In the genomic region with DNA sequence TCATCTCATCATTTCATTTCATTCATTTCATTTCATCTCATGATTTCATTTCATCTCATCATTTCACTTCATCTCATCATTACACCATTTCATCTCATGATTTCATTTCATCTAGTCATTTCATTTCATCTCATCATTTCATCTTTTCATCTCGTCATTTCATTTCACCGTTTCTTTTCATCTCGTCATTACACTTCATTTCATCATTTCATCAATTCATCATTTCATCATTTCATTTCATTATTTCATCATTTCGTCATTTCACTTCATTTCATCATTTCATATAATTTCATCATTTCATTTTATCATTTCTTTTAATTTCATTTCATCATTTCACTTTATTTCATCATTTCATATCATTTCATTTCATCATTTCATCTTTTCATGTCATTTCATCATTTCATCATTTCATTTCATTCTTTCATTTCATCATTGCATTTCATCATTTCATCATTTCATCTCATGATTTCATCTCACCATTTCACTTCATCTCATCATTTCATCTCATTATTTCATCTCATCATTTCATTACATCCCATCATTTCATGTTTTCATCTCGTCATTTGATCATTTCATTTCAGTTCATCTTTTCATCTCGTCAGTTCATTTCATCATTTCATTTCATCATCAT, we compare ENCODE assay signal across 15 cellular contexts. TPM values are rescaled to one million over a fixed set of nuclear protein-coding genes. Genes with fewer than 3 reads are reported as not detected.
"Had no signal": no experiment of that assay in that cellular context is flagged by ENCODE, and none has a peak within 500 bp of the region (broad histone marks: within the 10 kb centered on the region; RNA-seq: fewer than 3 reads in every experiment).

No MANE protein-coding gene starts in this region.

RNA-seq across cellular contexts. Expression of gene TP53TG3, which starts 30.6 kb away (rescaled TPM):
- total RNA-seq: esophagus mucosa; frontal cortex; glomerular endothelial cell; heart left ventricle; kidney epithelial cell; left colon; liver; lung microvascular endothelial cell; naive thymus-derived CD4-positive, alpha-beta T cell; pulmonary artery endothelial cell; sigmoid colon; suprapubic skin; thyroid gland had no signal
- polyA plus RNA-seq: fibroblast of lung; heart left ventricle; liver; naive thymus-derived CD4-positive, alpha-beta T cell; neural cell; sigmoid colon had no signal
